9 cellular contexts compared by ENCODE assay signal in the genomic region with DNA sequence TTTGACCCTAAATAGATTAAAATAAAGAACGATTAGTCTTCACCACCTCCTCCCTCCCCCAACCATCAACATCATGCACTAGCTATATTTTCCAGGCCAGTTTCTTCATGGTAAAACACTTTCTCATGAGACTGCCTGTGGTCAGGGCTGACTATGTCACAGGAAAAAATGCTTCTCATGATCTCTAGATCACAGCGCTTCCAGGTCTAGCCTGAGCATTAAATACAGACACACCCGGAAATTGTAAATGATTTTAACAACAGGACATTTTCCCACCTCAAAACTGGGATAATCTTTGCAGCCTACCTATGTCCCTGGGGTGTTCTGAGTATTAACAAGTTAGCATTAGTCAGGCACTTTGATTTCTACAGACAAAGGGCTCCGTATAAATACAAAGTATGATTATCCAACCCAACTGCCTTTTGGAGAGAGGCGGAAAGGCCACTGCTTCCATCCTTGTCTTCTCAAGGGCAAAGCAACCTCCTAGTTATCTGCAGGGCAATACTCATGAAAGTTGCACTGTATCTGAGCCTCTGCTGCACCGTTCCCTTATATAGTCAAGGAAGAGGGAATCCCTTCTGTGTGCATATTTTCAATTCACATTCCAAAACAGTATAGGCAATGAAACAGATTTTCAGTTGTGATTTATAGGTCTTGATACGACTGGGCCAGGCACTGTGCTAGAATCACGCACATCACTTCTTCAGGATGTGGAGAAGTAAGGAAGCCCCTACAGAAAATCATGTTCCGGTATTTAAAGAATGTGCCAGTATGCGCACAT.
DNase-seq lines count a peak whose midpoint lies in the region; ATAC-seq and TF ChIP-seq lines count a peak whose summit lies in the region.
"Had no signal": no experiment of that assay in that cellular context is flagged by ENCODE, and none has a peak within 500 bp of the region (broad histone marks: within the 10 kb centered on the region; RNA-seq: fewer than 3 reads in every experiment).

No MANE protein-coding gene starts in this region.

- CTCF ChIA-PET in CD8-positive, alpha-beta T cell (lab: Charles Lee): no interaction called here

- peak; percentile 23 for ATAC-seq in CD8-positive, alpha-beta T cell
- ATAC-seq in GM18873 (IDR thresholded peaks at IDR 0.05; ENCODE audit: low FRiP score, unreplicated experiment) (no peak), GM18520 (IDR thresholded peaks at IDR 0.05; ENCODE audit: unreplicated experiment) (no peak)

- peak in 4 of 7 experiments; percentile 19 to 39 (median 34) for DNase-seq in CD8-positive, alpha-beta T cell
- DNase-seq in T-helper 9 cell: peak; percentile 5
- DNase-seq in osteocyte (ENCODE audit: extremely low spot score, unreplicated experiment): no peak
- DNase-seq in NCI-H1694 (lab: John Stamatoyannopoulos, UW): no peak
- DNase-seq in MV-4-11 (lab: John Stamatoyannopoulos, UW): no peak
- DNase-seq: T1000 had no signal

- peak overlapping the region; percentile 93 for H3K27ac Mint-ChIP-seq in CD8-positive, alpha-beta T cell
- H3K27ac Mint-ChIP-seq in osteocyte (ENCODE audit: unreplicated experiment): peak overlapping the region; percentile 96

- H3K27ac ChIP-seq in CD8-positive, alpha-beta T cell (ENCODE audit: low read depth, low read length): peak overlapping the region; percentile 88
- no peak overlapping the region for H3K27ac ChIP-seq in duodenal mucosa (ENCODE audit: low read depth, low read length)

- TF ChIP-seq CTCF in CD8-positive, alpha-beta T cell (IDR thresholded peaks at IDR 0.05): no peak
- no peak for TF ChIP-seq CTCF in osteocyte (IDR thresholded peaks at IDR 0.05)

- no peaks in the 10 kb centered on the region for H3K27me3 Mint-ChIP-seq in CD8-positive, alpha-beta T cell (ENCODE audit: low read depth)
- H3K27me3 Mint-ChIP-seq in osteocyte (ENCODE audit: unreplicated experiment): no peaks in the 10 kb centered on the region

- intact Hi-C loops in CD8-positive, alpha-beta T cell (cut with DNase I, micrococcal nuclease): loop anchor here (5.0 kb wide), 3 partner anchors 40 to 120 kb away; no protein-coding TSS in a partner anchor

- no peaks in the 10 kb centered on the region for H3K36me3 ChIP-seq in CD8-positive, alpha-beta T cell (ENCODE audit: insufficient read depth, low read length)
- no peaks in the 10 kb centered on the region for H3K36me3 ChIP-seq in duodenal mucosa (ENCODE audit: control insufficient read depth in 1 of 2, insufficient read depth in 2 of 2, low read length in 2 of 2)

- H3K4me3 Mint-ChIP-seq in CD8-positive, alpha-beta T cell: peak overlapping the region; percentile 87
- peak overlapping the region; percentile 80 for H3K4me3 Mint-ChIP-seq in osteocyte (ENCODE audit: unreplicated experiment)

- H3K9me3 Mint-ChIP-seq in CD8-positive, alpha-beta T cell: no peaks in the 10 kb centered on the region
- H3K9me3 Mint-ChIP-seq in osteocyte (ENCODE audit: unreplicated experiment): no peaks in the 10 kb centered on the region

- H3K4me3 ChIP-seq in CD8-positive, alpha-beta T cell (ENCODE audit: low read depth, low read length): peak overlapping the region; percentile 14
- H3K4me3 ChIP-seq in duodenal mucosa (ENCODE audit: low read depth in 1 of 2, low read length in 2 of 2): peak overlapping the region; percentile 37 to 41

- H3K4me1 Mint-ChIP-seq in CD8-positive, alpha-beta T cell (ENCODE audit: low read depth): peaks cover 76% of the 10 kb centered on the region
- H3K4me1 Mint-ChIP-seq in osteocyte (ENCODE audit: unreplicated experiment): peaks cover 75% of the 10 kb centered on the region

- peak overlapping the region; percentile 12 to 91 for H3K9ac ChIP-seq in duodenal mucosa (ENCODE audit: low read depth in 1 of 2, low read length in 2 of 2)

- POLR2A ChIA-PET in CD8-positive, alpha-beta T cell (lab: Charles Lee): interaction anchor here (0.9 to 1.1 kb wide), 2 partner anchors 41 to 47 kb away, joined by 3 to 4 read pairs; no protein-coding TSS in a partner anchor

- H3K36me3 Mint-ChIP-seq in CD8-positive, alpha-beta T cell: peaks cover 36% of the 10 kb centered on the region
- H3K36me3 Mint-ChIP-seq in osteocyte (ENCODE audit: unreplicated experiment): peaks cover 7% of the 10 kb centered on the region

- H3K27me3 ChIP-seq in CD8-positive, alpha-beta T cell (ENCODE audit: insufficient read depth, low read length): no peaks in the 10 kb centered on the region
- no peaks in the 10 kb centered on the region for H3K27me3 ChIP-seq in duodenal mucosa (ENCODE audit: control insufficient read depth in 1 of 2, insufficient read depth in 2 of 2, low read length in 2 of 2)

- peaks cover 54% of the 10 kb centered on the region for H3K4me1 ChIP-seq in CD8-positive, alpha-beta T cell (ENCODE audit: insufficient read depth, low read length)
- H3K4me1 ChIP-seq in duodenal mucosa (ENCODE audit: control insufficient read depth in 1 of 2, insufficient read depth in 2 of 2, low read length in 2 of 2): peaks cover 29 to 42% of the 10 kb centered on the region in 2 donors

- no peaks in the 10 kb centered on the region for H3K9me3 ChIP-seq in CD8-positive, alpha-beta T cell (ENCODE audit: low read length)
- H3K9me3 ChIP-seq in duodenal mucosa (ENCODE audit: control insufficient read depth in 1 of 2, low read length in 2 of 2): no peaks in the 10 kb centered on the region

Comparison
In these comparisons a context has a peak if more than half of its experiments do, and no peak if none do; other contexts are left out.
1. DNase-seq: peak in CD8-positive, alpha-beta T cell (4 of 7) and T-helper 9 cell (single experiment); none in osteocyte (single experiment), NCI-H1694 (single experiment) and MV-4-11 (single experiment).